In genomic region chr11:5046754-5047330, GRCh38 we compare ENCODE assay signal across 41 cellular contexts. TPM values are rescaled to one million over a fixed set of nuclear protein-coding genes. Genes with fewer than 3 reads are reported as not detected.
"Had no signal": no experiment of that assay in that cellular context is flagged by ENCODE, and none has a peak within 500 bp of the region (broad histone marks: within the 10 kb centered on the region; RNA-seq: fewer than 3 reads in every experiment).

No MANE protein-coding gene starts in this region.

- H3K27me3 ChIP-seq: brain microvascular endothelial cell, cardiac muscle cell, Peyer's patch had no signal

- H3K4me3 ChIP-seq: cardiac muscle cell, Peyer's patch had no signal

- H3K36me3 Mint-ChIP-seq: activated naive CD8-positive, alpha-beta T cell treated with anti-CD3 and anti-CD28 coated beads for 36 hours had no signal

- H3K27me3 Mint-ChIP-seq: activated CD4-positive, alpha-beta T cell treated with anti-CD3 and anti-CD28 coated beads, Interleukin-2, amount 10 ng/mL, durations not matched to agents 24 days and 14 days; activated naive CD8-positive, alpha-beta T cell treated with anti-CD3 and anti-CD28 coated beads for 36 hours; central memory CD8-positive, alpha-beta T cell had no signal

- H3K4me3 Mint-ChIP-seq: activated CD4-positive, alpha-beta T cell treated with anti-CD3 and anti-CD28 coated beads, Interleukin-2, amount 10 ng/mL, durations not matched to agents 24 days and 14 days; activated CD8-positive, alpha-beta T cell treated with anti-CD3 and anti-CD28 coated beads for 36 hours; activated naive CD8-positive, alpha-beta T cell treated with anti-CD3 and anti-CD28 coated beads for 36 hours; activated T-cell treated with anti-CD3 and anti-CD28 coated beads, Interleukin-2, amount 50 U/mL, for 72 hours; activated T-helper 17 cell treated with anti-CD3 and anti-CD28 coated beads, Interleukin-2, amount 50 U/mL, for 72 hours; central memory CD8-positive, alpha-beta T cell had no signal

- H3K4me1 Mint-ChIP-seq: activated CD4-positive, alpha-beta T cell treated with anti-CD3 and anti-CD28 coated beads, Interleukin-2, amount 10 ng/mL, durations not matched to agents 24 days and 14 days; activated naive CD8-positive, alpha-beta T cell treated with anti-CD3 and anti-CD28 coated beads for 36 hours; activated T-helper 17 cell treated with anti-CD3 and anti-CD28 coated beads, Interleukin-2, amount 50 U/mL, for 72 hours; central memory CD8-positive, alpha-beta T cell had no signal

- H3K27ac Mint-ChIP-seq: activated CD4-positive, alpha-beta T cell treated with anti-CD3 and anti-CD28 coated beads, Interleukin-2, amount 10 ng/mL, durations not matched to agents 24 days and 14 days; activated CD8-positive, alpha-beta T cell treated with anti-CD3 and anti-CD28 coated beads for 36 hours; activated naive CD8-positive, alpha-beta T cell treated with anti-CD3 and anti-CD28 coated beads for 36 hours; activated T-cell treated with anti-CD3 and anti-CD28 coated beads, Interleukin-2, amount 50 U/mL, for 72 hours; activated T-helper 17 cell treated with anti-CD3 and anti-CD28 coated beads, Interleukin-2, amount 50 U/mL, for 72 hours had no signal

- H3K9me3 ChIP-seq: Peyer's patch had no signal

- ATAC-seq: activated CD8-positive, alpha-beta T cell treated with anti-CD3 and anti-CD28 coated beads for 36 hours; activated T-cell treated with anti-CD3 and anti-CD28 coated beads, Interleukin-2, amount 50 U/mL, for 72 hours; activated T-helper 17 cell treated with anti-CD3 and anti-CD28 coated beads, Interleukin-2, amount 50 U/mL, for 72 hours; PC-3; Right ventricle myocardium inferior; SK-N-SH treated with all-trans-retinoic acid at 6 μM for 48 hours had no signal

- H3K4me1 ChIP-seq: Peyer's patch had no signal

- DNase-seq: activated CD4-positive, alpha-beta T cell treated with anti-CD3 and anti-CD28 coated beads, Interleukin-2, amount 10 ng/mL, durations not matched to agents 24 days and 14 days; activated CD4-positive, alpha-beta T cell treated with anti-CD3 and anti-CD28 coated beads, Interleukin-2, amount 50 U/mL, for 4 hours; activated CD8-positive, alpha-beta T cell treated with anti-CD3 and anti-CD28 coated beads for 36 hours; activated effector memory CD4-positive, alpha-beta T cell treated with anti-CD3 and anti-CD28 coated beads, Interleukin-2, amount 50 U/mL, for 16 hours; activated naive CD4-positive, alpha-beta T cell; activated naive CD4-positive, alpha-beta T cell treated with anti-CD3 and anti-CD28 coated beads, Interleukin-2, amount 50 U/mL, for 16 hours; activated naive CD8-positive, alpha-beta T cell treated with anti-CD3 and anti-CD28 coated beads for 36 hours; activated T-cell treated with anti-CD3 and anti-CD28 coated beads, Interleukin-2, amount 50 U/mL, for 1 hour; activated T-cell treated with anti-CD3 and anti-CD28 coated beads, Interleukin-2, amount 50 U/mL, for 72 hours; amniotic stem cell; aorta; brain microvascular endothelial cell; MM.1S; NCI-H1092 treated with DMSO at 0.1 percent for 48 hours; NCI-H1417; NCI-H146; NCI-H187; NCI-H2029 treated with DMSO at 0.1 percent for 48 hours; NCI-H2107; NCI-H2171; NCI-H510A; NCI-H526; NCI-H748 treated with DMSO at 0.1 percent for 48 hours; NK-92 treated with Interleukin-12 subunit alpha and Interleukin-12 subunit beta, amount 100 ng/mL, for 24 hours; PC-3; Peyer's patch; RPMI8226; SIG-M5; SW 1271; T-helper 1 cell; T-helper 2 cell; T-helper 9 cell; WERI-Rb-1 had no signal

- H3K27ac ChIP-seq: brain microvascular endothelial cell, cardiac muscle cell, Peyer's patch, WERI-Rb-1 had no signal

- H3K36me3 ChIP-seq: brain microvascular endothelial cell, cardiac muscle cell, Peyer's patch, WERI-Rb-1 had no signal

- H3K9me3 Mint-ChIP-seq: activated CD4-positive, alpha-beta T cell treated with anti-CD3 and anti-CD28 coated beads, Interleukin-2, amount 10 ng/mL, durations not matched to agents 24 days and 14 days; activated CD8-positive, alpha-beta T cell treated with anti-CD3 and anti-CD28 coated beads for 36 hours; activated T-cell treated with anti-CD3 and anti-CD28 coated beads, Interleukin-2, amount 50 U/mL, for 72 hours; activated T-helper 17 cell treated with anti-CD3 and anti-CD28 coated beads, Interleukin-2, amount 50 U/mL, for 72 hours had no signal

RNA-seq across cellular contexts. Expression of gene OR52J3, which starts 0.5 kb away (rescaled TPM):
- total RNA-seq: activated CD4-positive, alpha-beta T cell treated with anti-CD3 and anti-CD28 coated beads, Interleukin-2, amount 10 ng/mL, durations not matched to agents 24 days and 14 days; activated CD8-positive, alpha-beta memory T cell treated with anti-CD3 and anti-CD28 coated beads for 36 hours; activated CD8-positive, alpha-beta T cell treated with anti-CD3 and anti-CD28 coated beads for 36 hours; activated naive CD8-positive, alpha-beta T cell treated with anti-CD3 and anti-CD28 coated beads for 36 hours; activated T-cell treated with anti-CD3 and anti-CD28 coated beads, Interleukin-2, amount 50 U/mL, for 72 hours; activated T-helper 17 cell treated with anti-CD3 and anti-CD28 coated beads, Interleukin-2, amount 50 U/mL, for 72 hours; aorta; cardiac muscle cell; LHCN-M2; PC-3; Peyer's patch; Right ventricle myocardium inferior; SK-MEL-5 had no signal
- polyA plus RNA-seq: aorta, cardiac muscle cell had no signal

RNA-seq across cellular contexts. Expression of gene OR52E2, which starts 12.6 kb away (rescaled TPM):
- total RNA-seq: activated CD4-positive, alpha-beta T cell treated with anti-CD3 and anti-CD28 coated beads, Interleukin-2, amount 10 ng/mL, durations not matched to agents 24 days and 14 days; activated CD8-positive, alpha-beta memory T cell treated with anti-CD3 and anti-CD28 coated beads for 36 hours; activated CD8-positive, alpha-beta T cell treated with anti-CD3 and anti-CD28 coated beads for 36 hours; activated naive CD8-positive, alpha-beta T cell treated with anti-CD3 and anti-CD28 coated beads for 36 hours; activated T-cell treated with anti-CD3 and anti-CD28 coated beads, Interleukin-2, amount 50 U/mL, for 72 hours; activated T-helper 17 cell treated with anti-CD3 and anti-CD28 coated beads, Interleukin-2, amount 50 U/mL, for 72 hours; aorta; cardiac muscle cell; LHCN-M2; PC-3; Peyer's patch; Right ventricle myocardium inferior; SK-MEL-5 had no signal
- polyA plus RNA-seq: aorta, cardiac muscle cell had no signal

RNA-seq across cellular contexts. Expression of gene OR52E1, which starts 22.5 kb away (rescaled TPM):
- total RNA-seq: activated CD4-positive, alpha-beta T cell treated with anti-CD3 and anti-CD28 coated beads, Interleukin-2, amount 10 ng/mL, durations not matched to agents 24 days and 14 days; activated CD8-positive, alpha-beta memory T cell treated with anti-CD3 and anti-CD28 coated beads for 36 hours; activated CD8-positive, alpha-beta T cell treated with anti-CD3 and anti-CD28 coated beads for 36 hours; activated naive CD8-positive, alpha-beta T cell treated with anti-CD3 and anti-CD28 coated beads for 36 hours; activated T-cell treated with anti-CD3 and anti-CD28 coated beads, Interleukin-2, amount 50 U/mL, for 72 hours; activated T-helper 17 cell treated with anti-CD3 and anti-CD28 coated beads, Interleukin-2, amount 50 U/mL, for 72 hours; aorta; cardiac muscle cell; LHCN-M2; PC-3; Peyer's patch; Right ventricle myocardium inferior; SK-MEL-5 had no signal
- polyA plus RNA-seq: aorta, cardiac muscle cell had no signal

RNA-seq across cellular contexts. Expression of gene OR51L1, which starts 52.2 kb away (rescaled TPM):
- total RNA-seq: activated CD4-positive, alpha-beta T cell treated with anti-CD3 and anti-CD28 coated beads, Interleukin-2, amount 10 ng/mL, durations not matched to agents 24 days and 14 days; activated CD8-positive, alpha-beta memory T cell treated with anti-CD3 and anti-CD28 coated beads for 36 hours; activated CD8-positive, alpha-beta T cell treated with anti-CD3 and anti-CD28 coated beads for 36 hours; activated naive CD8-positive, alpha-beta T cell treated with anti-CD3 and anti-CD28 coated beads for 36 hours; activated T-cell treated with anti-CD3 and anti-CD28 coated beads, Interleukin-2, amount 50 U/mL, for 72 hours; activated T-helper 17 cell treated with anti-CD3 and anti-CD28 coated beads, Interleukin-2, amount 50 U/mL, for 72 hours; aorta; cardiac muscle cell; LHCN-M2; PC-3; Peyer's patch; Right ventricle myocardium inferior; SK-MEL-5 had no signal
- polyA plus RNA-seq: aorta, cardiac muscle cell had no signal
